In the genomic region with DNA sequence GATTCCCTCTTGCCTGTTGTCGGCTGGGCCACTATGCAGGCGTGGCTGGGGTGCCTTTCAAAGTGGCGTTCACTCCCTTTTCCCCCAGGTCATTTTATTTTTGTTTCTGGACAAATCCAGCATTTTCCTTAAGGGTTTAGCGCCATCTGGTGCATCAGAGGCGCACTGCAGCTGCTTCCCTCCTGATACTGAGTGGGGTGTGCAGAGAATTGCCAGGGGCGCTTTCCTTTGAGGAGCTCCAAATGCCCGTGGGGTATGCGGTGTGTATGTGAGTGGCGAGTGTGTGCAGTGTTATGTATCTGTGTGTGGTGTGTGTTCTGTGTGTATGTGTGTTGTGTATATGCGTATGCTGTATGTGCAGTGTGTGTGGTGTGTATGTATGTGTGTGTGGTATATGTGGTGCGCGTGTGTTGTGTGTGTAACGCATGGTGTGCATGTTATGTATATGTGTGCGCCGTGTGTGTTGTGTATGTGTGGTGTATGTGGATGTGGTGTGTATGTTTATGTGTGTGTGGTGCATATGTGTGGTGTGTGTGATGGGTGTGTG, we compare ENCODE assay signal across 8 cellular contexts.
DNase-seq lines count a peak whose midpoint lies in the region; ATAC-seq and TF ChIP-seq lines count a peak whose summit lies in the region.

No MANE protein-coding gene starts in this region.

- no peak overlapping the region for H2AK9ac ChIP-seq in IMR-90 (replicated peaks; ENCODE audit: low read depth, low read length, poor library complexity)

- H3K36me3 ChIP-seq in IMR-90 (ENCODE audit: control insufficient read depth, insufficient read depth, low read length) (no peaks in the 10 kb centered on the region), SJCRH30 (no peaks in the 10 kb centered on the region), prostate gland (no peaks in the 10 kb centered on the region)

- peak overlapping the region; percentile 76 for H2AFZ ChIP-seq in IMR-90 (replicated peaks; ENCODE audit: low read length, poor library complexity)

- POLR2A ChIA-PET in IMR-90 (lab: Charles Lee; ENCODE audit: unreplicated experiment) = no interaction called here

- peak; percentile 42 for ATAC-seq in GM18505 (IDR thresholded peaks at IDR 0.05; ENCODE audit: unreplicated experiment)
- ATAC-seq in IMR-90 (ENCODE audit: low read depth) = peak; percentile 86
- peak; percentile 35 for ATAC-seq in Right ventricle myocardium inferior
- no peak for ATAC-seq in GM18520 (IDR thresholded peaks at IDR 0.05; ENCODE audit: unreplicated experiment)

- H3K4me1 ChIP-seq in IMR-90 (ENCODE audit: control insufficient read depth, insufficient read depth, low read length) = no peaks in the 10 kb centered on the region
- H3K4me1 ChIP-seq in SJCRH30 = no peaks in the 10 kb centered on the region
- H3K4me1 ChIP-seq in prostate gland (replicated peaks) = peaks cover 6% of the 10 kb centered on the region

- H4K8ac ChIP-seq in IMR-90 (ENCODE audit: low read depth in 2 of 2, low read length in 2 of 2) = no peak overlapping the region

- no peak overlapping the region; the same call in 1 of the 2 replicates for H2AK5ac ChIP-seq in IMR-90 (ENCODE audit: low read depth, low read length)

- H4K91ac ChIP-seq in IMR-90 (ENCODE audit: insufficient read depth, low read depth, low read length) = no peak overlapping the region

- H3K4me3 Mint-ChIP-seq in activated naive CD4-positive, alpha-beta T cell treated with anti-CD3 and anti-CD28 coated beads, Interleukin-2, amount 10 ng/mL, durations not matched to agents 7 days and 5 days = no peak overlapping the region

- no peaks in the 10 kb centered on the region for H3K9me1 ChIP-seq in IMR-90 (ENCODE audit: insufficient read depth, low read length)

- H3K9ac ChIP-seq in IMR-90 (ENCODE audit: low read depth, low read length) = no peak overlapping the region

- no peak overlapping the region for H3K4me2 ChIP-seq in IMR-90 (ENCODE audit: low read depth, low read length)

- H3K56ac ChIP-seq in IMR-90 (ENCODE audit: extremely low read depth, insufficient read depth, low read length) = no peak overlapping the region

- H3K36me3 Mint-ChIP-seq in activated naive CD4-positive, alpha-beta T cell treated with anti-CD3 and anti-CD28 coated beads, Interleukin-2, amount 10 ng/mL, durations not matched to agents 7 days and 5 days = no peaks in the 10 kb centered on the region

- H3K27ac Mint-ChIP-seq in activated naive CD4-positive, alpha-beta T cell treated with anti-CD3 and anti-CD28 coated beads, Interleukin-2, amount 10 ng/mL, durations not matched to agents 7 days and 5 days = no peak overlapping the region

- H3K79me1 ChIP-seq in IMR-90 (ENCODE audit: low read depth in 1 of 2, low read length in 2 of 2) = no peaks in the 10 kb centered on the region

- dilution Hi-C loops in IMR-90 (cut with HindIII; ENCODE audit: low sequenced_read_pairs, unreplicated experiment) = no loop called here

- CTCF ChIA-PET in IMR-90 (lab: Yijun Ruan, JAX) = interaction anchor here (0.6 to 2.1 kb wide), 6 partner anchors 16 to 854 kb away, joined by 3 to 11 read pairs (median 6); no protein-coding TSS in a partner anchor
- CTCF ChIA-PET in activated naive CD4-positive, alpha-beta T cell treated with anti-CD3 and anti-CD28 coated beads, Interleukin-2, amount 10 ng/mL, durations not matched to agents 7 days and 5 days (lab: Charles Lee) = interaction anchor here (0.7 to 8.5 kb wide), 20 partner anchors 9 to 641 kb away, joined by 3 to 266 read pairs (median 4); no protein-coding TSS in a partner anchor

- TF ChIP-seq CTCF in IMR-90 (conservative IDR thresholded peaks at IDR 0.05; ENCODE audit: low read depth, low read length) = peak; percentile 91
- TF ChIP-seq CTCF in prostate gland (IDR thresholded peaks at IDR 0.05) = peak; percentile 85 to 97 (median 92)

- BruUV-seq in IMR-90 (replicated peaks; lab: Mats Ljungman, UMichigan) = no TSS peak

- H2BK20ac ChIP-seq in IMR-90 (ENCODE audit: low read depth, low read length) = no peak overlapping the region

- no peak overlapping the region for H3K18ac ChIP-seq in IMR-90 (ENCODE audit: low read depth, low read length)

- H3K27me3 Mint-ChIP-seq in activated naive CD4-positive, alpha-beta T cell treated with anti-CD3 and anti-CD28 coated beads, Interleukin-2, amount 10 ng/mL, durations not matched to agents 7 days and 5 days = no peaks in the 10 kb centered on the region

- no peak overlapping the region for H3K23ac ChIP-seq in IMR-90 (ENCODE audit: low read depth, low read length)

- in situ Hi-C loops in IMR-90 (cut with MboI; ENCODE audit: low sequenced_read_pairs) = loop anchor here (5.0 to 10.0 kb wide), 2 partner anchors 229 to 847 kb away; no protein-coding TSS in a partner anchor

- no peak overlapping the region for H2BK120ac ChIP-seq in IMR-90 (ENCODE audit: low read depth, low read length)

- no peak overlapping the region for H4K5ac ChIP-seq in IMR-90 (ENCODE audit: low read depth, low read length)

- no peaks in the 10 kb centered on the region for H3K27me3 ChIP-seq in IMR-90 (ENCODE audit: control insufficient read depth, insufficient read depth, low read length)
- H3K27me3 ChIP-seq in SJCRH30 = no peaks in the 10 kb centered on the region
- H3K27me3 ChIP-seq in prostate gland (replicated peaks; ENCODE audit: insufficient read depth) = no peaks in the 10 kb centered on the region

- H3K4ac ChIP-seq in IMR-90 (ENCODE audit: low read depth, low read length) = no peak overlapping the region

- TF ChIP-seq POLR2A in GM18505 (IDR thresholded peaks at IDR 0.05; ENCODE audit: borderline replicate concordance, extremely low read depth, insufficient read depth, insufficient read length) (no peak), IMR-90 (IDR thresholded peaks at IDR 0.05; ENCODE audit: low read depth, low read length) (no peak), prostate gland (IDR thresholded peaks at IDR 0.05) (no peak)

- no peaks in the 10 kb centered on the region for H4K20me1 ChIP-seq in IMR-90 (ENCODE audit: insufficient read depth, low read length)

- H3K27ac ChIP-seq in IMR-90 (ENCODE audit: insufficient read depth, low read length) (no peak overlapping the region), SJCRH30 (no peak overlapping the region), prostate gland (no peak overlapping the region)

- H3K4me1 Mint-ChIP-seq in activated naive CD4-positive, alpha-beta T cell treated with anti-CD3 and anti-CD28 coated beads, Interleukin-2, amount 10 ng/mL, durations not matched to agents 7 days and 5 days = no peaks in the 10 kb centered on the region

- intact Hi-C loops in IMR-90 (cut with micrococcal nuclease) = loop anchor here (1.0 to 5.0 kb wide), 5 partner anchors 273 to 854 kb away; no protein-coding TSS in a partner anchor
- intact Hi-C loops in Right ventricle myocardium inferior (cut with DNase I) = loop anchor here (2.0 to 5.0 kb wide), 4 partner anchors 222 to 639 kb away; no protein-coding TSS in a partner anchor
- intact Hi-C loops in prostate gland (cut with DNase I) = loop anchor here (2.0 to 5.0 kb wide), 3 partner anchors 222 to 642 kb away; no protein-coding TSS in a partner anchor

- H2BK5ac ChIP-seq in IMR-90 (ENCODE audit: low read depth, low read length, poor library complexity, severe bottlenecking) = peak overlapping the region; percentile 68

- H3K9me3 ChIP-seq in IMR-90 (ENCODE audit: control insufficient read depth, insufficient read depth, low read length) (no peaks in the 10 kb centered on the region), SJCRH30 (replicated peaks) (no peaks in the 10 kb centered on the region), prostate gland (no peaks in the 10 kb centered on the region)

- WGBS in IMR-90 (ENCODE audit: extremely low coverage in 2 of 2, insufficient read length in 1 of 2), 2 experiments = 65% methylated on average over 8 of the region's 15 CpGs; no CpG with 5 or more reads in 1 of the 2 experiments
- 31% methylated on average over 15 of the region's 15 CpGs for WGBS in prostate gland

- H3K14ac ChIP-seq in IMR-90 (replicated peaks; ENCODE audit: low read depth, low read length) = no peak overlapping the region

- peak; percentile 97 for TF ChIP-seq RAD21 in IMR-90 (IDR thresholded peaks at IDR 0.05; ENCODE audit: low read length)

- DNase-seq in AG08396 (ENCODE audit: low spot score) (peak; percentile 70), IMR-90 (peak; percentile 50), SJCRH30 (peak; percentile 68 to 91), Right ventricle myocardium inferior (ENCODE audit: missing footprints) (no peak), prostate gland (ENCODE audit: low spot score) (peak; percentile 61)
- DNase-seq in activated naive CD4-positive, alpha-beta T cell treated with anti-CD3 and anti-CD28 coated beads, Interleukin-2, amount 10 ng/mL, durations not matched to agents 7 days and 5 days = peak; percentile 70

- no peaks in the 10 kb centered on the region for H3K9me3 Mint-ChIP-seq in activated naive CD4-positive, alpha-beta T cell treated with anti-CD3 and anti-CD28 coated beads, Interleukin-2, amount 10 ng/mL, durations not matched to agents 7 days and 5 days

- no peak overlapping the region for H3K4me3 ChIP-seq in IMR-90 (ENCODE audit: insufficient read depth, low read depth, low read length)
- H3K4me3 ChIP-seq in SJCRH30 = no peak overlapping the region
- H3K4me3 ChIP-seq in prostate gland = no peak overlapping the region

- no peak overlapping the region for H2BK15ac ChIP-seq in IMR-90 (ENCODE audit: low read depth, low read length)

TF ChIP-seq in IMR-90, 13 proteins besides CTCF, POLR2A, EP300 and RAD21:
- TF ChIP-seq MAZ (IDR thresholded peaks at IDR 0.05; ENCODE audit: borderline replicate concordance, low read depth, low read length) (no peak), SMC3 (IDR thresholded peaks at IDR 0.05; ENCODE audit: low read depth, low read length) (peak; percentile 97)
- TF ChIP-seq, protein P1, sequence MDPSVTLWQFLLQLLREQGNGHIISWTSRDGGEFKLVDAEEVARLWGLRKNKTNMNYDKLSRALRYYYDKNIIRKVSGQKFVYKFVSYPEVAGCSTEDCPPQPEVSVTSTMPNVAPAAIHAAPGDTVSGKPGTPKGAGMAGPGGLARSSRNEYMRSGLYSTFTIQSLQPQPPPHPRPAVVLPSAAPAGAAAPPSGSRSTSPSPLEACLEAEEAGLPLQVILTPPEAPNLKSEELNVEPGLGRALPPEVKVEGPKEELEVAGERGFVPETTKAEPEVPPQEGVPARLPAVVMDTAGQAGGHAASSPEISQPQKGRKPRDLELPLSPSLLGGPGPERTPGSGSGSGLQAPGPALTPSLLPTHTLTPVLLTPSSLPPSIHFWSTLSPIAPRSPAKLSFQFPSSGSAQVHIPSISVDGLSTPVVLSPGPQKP (IDR thresholded peaks at IDR 0.05; ENCODE audit: borderline replicate concordance, low read depth, low read length) = no peak
TF ChIP-seq in IMR-90: peak in this region for 1.
